1 cellular context compared by ENCODE assay signal in the genomic region with DNA sequence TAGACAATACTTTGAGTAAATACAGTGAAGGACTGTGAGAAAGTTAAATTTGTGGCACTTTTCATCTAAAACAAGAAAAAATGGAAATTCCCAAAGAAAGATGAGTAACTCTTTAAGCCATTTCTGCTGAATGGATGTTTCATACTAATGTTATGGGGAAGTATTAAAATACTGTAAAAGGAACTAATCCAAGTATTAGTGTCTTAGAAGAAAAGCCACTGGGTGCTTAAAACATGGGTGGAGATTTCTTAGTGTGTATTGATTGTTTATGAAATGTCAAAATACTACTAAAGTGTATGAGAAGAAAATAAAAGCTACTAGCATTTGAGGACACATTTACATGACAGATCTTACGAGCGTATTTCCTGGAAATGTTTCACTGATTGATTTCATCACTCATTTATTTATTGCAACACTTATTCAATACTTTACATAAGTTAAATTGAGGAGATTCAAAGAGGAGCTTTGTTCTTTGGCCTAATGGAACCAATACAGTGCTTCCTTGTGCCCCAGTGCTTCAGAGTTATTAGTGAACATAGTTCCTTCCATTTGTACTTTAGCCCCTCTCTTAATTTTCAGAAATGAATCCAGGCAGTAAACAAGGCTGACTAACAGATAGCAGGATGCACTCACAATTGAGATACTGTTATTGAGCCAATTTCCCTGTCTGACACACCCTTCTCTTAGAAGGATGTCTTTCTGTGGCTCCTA.
TF ChIP-seq lines count a peak whose summit lies in the region.

No MANE protein-coding gene starts in this region.

TF ChIP-seq in HepG2, 621 proteins besides CTCF, POLR2A, EP300 and RAD21 (continued from another document and continues in another):
- TF ChIP-seq PAXIP1 (CRISPR knock-in tag; conservative IDR thresholded peaks at IDR 0.05) (peak; percentile 78), MBD4 (IDR thresholded peaks at IDR 0.05; ENCODE audit: borderline replicate concordance, low read length) (no peak), CREB1 (IDR thresholded peaks at IDR 0.05) (no peak), CREB1 (CRISPR knock-in tag; IDR thresholded peaks at IDR 0.05) (peak; percentile 74), MYC (CRISPR knock-in tag; IDR thresholded peaks at IDR 0.05; ENCODE audit: borderline replicate concordance) (no peak), AHDC1 (CRISPR knock-in tag; IDR thresholded peaks at IDR 0.05; ENCODE audit: borderline replicate concordance) (peak; percentile 55; the same call in 1 of the 2 replicates), ZNF550 (CRISPR knock-in tag; IDR thresholded peaks at IDR 0.05; ENCODE audit: borderline replicate concordance) (no peak), FLYWCH1 (CRISPR knock-in tag; IDR thresholded peaks at IDR 0.05) (no peak), SAFB2 (CRISPR knock-in tag; IDR thresholded peaks at IDR 0.05; ENCODE audit: borderline replicate concordance, low read depth) (no peak), ESRRA (CRISPR knock-in tag; IDR thresholded peaks at IDR 0.05; ENCODE audit: low read depth) (no peak), CCDC6 (CRISPR knock-in tag; IDR thresholded peaks at IDR 0.05) (peak; percentile 45; the same call in 1 of the 2 replicates), HDAC1 (CRISPR knock-in tag; IDR thresholded peaks at IDR 0.05) (no peak), ZNF225 (CRISPR knock-in tag; IDR thresholded peaks at IDR 0.05) (no peak), ZNF432 (CRISPR knock-in tag; IDR thresholded peaks at IDR 0.05; ENCODE audit: borderline replicate concordance) (no peak), SP140L (CRISPR knock-in tag; IDR thresholded peaks at IDR 0.05; ENCODE audit: borderline replicate concordance) (no peak), ZNF34 (CRISPR knock-in tag; IDR thresholded peaks at IDR 0.05; ENCODE audit: borderline replicate concordance) (no peak), ZNF367 (CRISPR knock-in tag; IDR thresholded peaks at IDR 0.05; ENCODE audit: borderline replicate concordance) (no peak)
- TF ChIP-seq, protein P1, sequence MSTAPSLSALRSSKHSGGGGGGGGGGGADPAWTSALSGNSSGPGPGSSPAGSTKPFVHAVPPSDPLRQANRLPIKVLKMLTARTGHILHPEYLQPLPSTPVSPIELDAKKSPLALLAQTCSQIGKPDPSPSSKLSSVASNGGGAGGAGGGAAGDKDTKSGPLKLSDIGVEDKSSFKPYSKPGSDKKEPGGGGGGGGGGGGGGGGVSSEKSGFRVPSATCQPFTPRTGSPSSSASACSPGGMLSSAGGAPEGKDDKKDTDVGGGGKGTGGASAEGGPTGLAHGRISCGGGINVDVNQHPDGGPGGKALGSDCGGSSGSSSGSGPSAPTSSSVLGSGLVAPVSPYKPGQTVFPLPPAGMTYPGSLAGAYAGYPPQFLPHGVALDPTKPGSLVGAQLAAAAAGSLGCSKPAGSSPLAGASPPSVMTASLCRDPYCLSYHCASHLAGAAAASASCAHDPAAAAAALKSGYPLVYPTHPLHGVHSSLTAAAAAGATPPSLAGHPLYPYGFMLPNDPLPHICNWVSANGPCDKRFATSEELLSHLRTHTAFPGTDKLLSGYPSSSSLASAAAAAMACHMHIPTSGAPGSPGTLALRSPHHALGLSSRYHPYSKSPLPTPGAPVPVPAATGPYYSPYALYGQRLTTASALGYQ (CRISPR knock-in tag; IDR thresholded peaks at IDR 0.05) = no peak
- TF ChIP-seq, protein P2, sequence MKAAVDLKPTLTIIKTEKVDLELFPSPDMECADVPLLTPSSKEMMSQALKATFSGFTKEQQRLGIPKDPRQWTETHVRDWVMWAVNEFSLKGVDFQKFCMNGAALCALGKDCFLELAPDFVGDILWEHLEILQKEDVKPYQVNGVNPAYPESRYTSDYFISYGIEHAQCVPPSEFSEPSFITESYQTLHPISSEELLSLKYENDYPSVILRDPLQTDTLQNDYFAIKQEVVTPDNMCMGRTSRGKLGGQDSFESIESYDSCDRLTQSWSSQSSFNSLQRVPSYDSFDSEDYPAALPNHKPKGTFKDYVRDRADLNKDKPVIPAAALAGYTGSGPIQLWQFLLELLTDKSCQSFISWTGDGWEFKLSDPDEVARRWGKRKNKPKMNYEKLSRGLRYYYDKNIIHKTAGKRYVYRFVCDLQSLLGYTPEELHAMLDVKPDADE (CRISPR knock-in tag; IDR thresholded peaks at IDR 0.05) = no peak
- TF ChIP-seq, protein P3, sequence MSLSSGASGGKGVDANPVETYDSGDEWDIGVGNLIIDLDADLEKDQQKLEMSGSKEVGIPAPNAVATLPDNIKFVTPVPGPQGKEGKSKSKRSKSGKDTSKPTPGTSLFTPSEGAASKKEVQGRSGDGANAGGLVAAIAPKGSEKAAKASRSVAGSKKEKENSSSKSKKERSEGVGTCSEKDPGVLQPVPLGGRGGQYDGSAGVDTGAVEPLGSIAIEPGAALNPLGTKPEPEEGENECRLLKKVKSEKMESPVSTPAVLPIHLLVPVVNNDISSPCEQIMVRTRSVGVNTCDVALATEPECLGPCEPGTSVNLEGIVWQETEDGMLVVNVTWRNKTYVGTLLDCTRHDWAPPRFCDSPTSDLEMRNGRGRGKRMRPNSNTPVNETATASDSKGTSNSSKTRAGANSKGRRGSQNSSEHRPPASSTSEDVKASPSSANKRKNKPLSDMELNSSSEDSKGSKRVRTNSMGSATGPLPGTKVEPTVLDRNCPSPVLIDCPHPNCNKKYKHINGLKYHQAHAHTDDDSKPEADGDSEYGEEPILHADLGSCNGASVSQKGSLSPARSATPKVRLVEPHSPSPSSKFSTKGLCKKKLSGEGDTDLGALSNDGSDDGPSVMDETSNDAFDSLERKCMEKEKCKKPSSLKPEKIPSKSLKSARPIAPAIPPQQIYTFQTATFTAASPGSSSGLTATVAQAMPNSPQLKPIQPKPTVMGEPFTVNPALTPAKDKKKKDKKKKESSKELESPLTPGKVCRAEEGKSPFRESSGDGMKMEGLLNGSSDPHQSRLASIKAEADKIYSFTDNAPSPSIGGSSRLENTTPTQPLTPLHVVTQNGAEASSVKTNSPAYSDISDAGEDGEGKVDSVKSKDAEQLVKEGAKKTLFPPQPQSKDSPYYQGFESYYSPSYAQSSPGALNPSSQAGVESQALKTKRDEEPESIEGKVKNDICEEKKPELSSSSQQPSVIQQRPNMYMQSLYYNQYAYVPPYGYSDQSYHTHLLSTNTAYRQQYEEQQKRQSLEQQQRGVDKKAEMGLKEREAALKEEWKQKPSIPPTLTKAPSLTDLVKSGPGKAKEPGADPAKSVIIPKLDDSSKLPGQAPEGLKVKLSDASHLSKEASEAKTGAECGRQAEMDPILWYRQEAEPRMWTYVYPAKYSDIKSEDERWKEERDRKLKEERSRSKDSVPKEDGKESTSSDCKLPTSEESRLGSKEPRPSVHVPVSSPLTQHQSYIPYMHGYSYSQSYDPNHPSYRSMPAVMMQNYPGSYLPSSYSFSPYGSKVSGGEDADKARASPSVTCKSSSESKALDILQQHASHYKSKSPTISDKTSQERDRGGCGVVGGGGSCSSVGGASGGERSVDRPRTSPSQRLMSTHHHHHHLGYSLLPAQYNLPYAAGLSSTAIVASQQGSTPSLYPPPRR (CRISPR knock-in tag; IDR thresholded peaks at IDR 0.05; ENCODE audit: borderline replicate concordance) = peak; percentile 35; the same call in 1 of the 2 replicates
- TF ChIP-seq, protein P4, sequence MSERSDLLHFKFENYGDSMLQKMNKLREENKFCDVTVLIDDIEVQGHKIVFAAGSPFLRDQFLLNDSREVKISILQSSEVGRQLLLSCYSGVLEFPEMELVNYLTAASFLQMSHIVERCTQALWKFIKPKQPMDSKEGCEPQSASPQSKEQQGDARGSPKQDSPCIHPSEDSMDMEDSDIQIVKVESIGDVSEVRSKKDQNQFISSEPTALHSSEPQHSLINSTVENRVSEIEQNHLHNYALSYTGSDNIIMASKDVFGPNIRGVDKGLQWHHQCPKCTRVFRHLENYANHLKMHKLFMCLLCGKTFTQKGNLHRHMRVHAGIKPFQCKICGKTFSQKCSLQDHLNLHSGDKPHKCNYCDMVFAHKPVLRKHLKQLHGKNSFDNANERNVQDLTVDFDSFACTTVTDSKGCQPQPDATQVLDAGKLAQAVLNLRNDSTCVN (CRISPR knock-in tag; IDR thresholded peaks at IDR 0.05; ENCODE audit: borderline replicate concordance) = no peak
- TF ChIP-seq, protein P5, sequence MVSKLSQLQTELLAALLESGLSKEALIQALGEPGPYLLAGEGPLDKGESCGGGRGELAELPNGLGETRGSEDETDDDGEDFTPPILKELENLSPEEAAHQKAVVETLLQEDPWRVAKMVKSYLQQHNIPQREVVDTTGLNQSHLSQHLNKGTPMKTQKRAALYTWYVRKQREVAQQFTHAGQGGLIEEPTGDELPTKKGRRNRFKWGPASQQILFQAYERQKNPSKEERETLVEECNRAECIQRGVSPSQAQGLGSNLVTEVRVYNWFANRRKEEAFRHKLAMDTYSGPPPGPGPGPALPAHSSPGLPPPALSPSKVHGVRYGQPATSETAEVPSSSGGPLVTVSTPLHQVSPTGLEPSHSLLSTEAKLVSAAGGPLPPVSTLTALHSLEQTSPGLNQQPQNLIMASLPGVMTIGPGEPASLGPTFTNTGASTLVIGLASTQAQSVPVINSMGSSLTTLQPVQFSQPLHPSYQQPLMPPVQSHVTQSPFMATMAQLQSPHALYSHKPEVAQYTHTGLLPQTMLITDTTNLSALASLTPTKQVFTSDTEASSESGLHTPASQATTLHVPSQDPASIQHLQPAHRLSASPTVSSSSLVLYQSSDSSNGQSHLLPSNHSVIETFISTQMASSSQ (IDR thresholded peaks at IDR 0.05; ENCODE audit: low read depth) = peak; percentile 52
- TF ChIP-seq, protein P5 (CRISPR knock-in tag; IDR thresholded peaks at IDR 0.05; ENCODE audit: borderline replicate concordance) = no peak; the same call in 1 of the 2 replicates
